16 cellular contexts compared by ENCODE assay signal in the genomic region with DNA sequence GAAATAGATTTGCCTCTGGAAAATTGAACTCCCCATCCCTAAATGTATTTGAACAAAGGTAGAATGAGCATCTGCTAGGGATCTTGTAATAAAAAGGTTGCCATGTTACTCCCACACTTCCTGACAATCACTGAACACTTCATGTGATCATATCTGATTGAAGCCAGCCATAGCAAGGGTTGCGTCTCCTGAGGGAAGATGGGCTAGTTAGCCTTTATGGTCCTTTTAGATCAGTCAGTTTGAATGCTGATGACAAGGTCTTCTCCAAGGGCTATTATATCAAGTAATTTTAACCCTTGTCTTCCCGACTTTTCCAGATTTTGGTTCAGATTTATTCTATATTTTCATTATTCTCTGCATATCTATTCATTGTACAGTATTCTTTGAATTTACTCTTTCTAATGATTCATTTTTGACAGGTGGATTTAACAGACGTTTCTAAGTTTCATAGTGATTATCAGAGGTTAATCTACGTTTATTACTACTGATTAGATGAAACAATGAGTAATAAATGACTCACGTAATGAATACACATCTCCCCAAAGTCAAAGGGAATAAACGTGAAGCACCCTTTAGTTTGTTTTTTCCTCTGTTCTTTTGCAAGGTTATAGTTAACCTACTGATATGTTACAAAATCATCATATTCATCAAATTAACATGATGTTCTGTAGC. TPM values are rescaled to one million over a fixed set of nuclear protein-coding genes. Genes with fewer than 3 reads are reported as not detected.
DNase-seq lines count a peak whose midpoint lies in the region; ATAC-seq and TF ChIP-seq lines count a peak whose summit lies in the region.
"Had no signal": no experiment of that assay in that cellular context is flagged by ENCODE, and none has a peak within 500 bp of the region (broad histone marks: within the 10 kb centered on the region; RNA-seq: fewer than 3 reads in every experiment).

No MANE protein-coding gene starts in this region.

- intact Hi-C loops in CD4-positive, alpha-beta T cell (cut with DNase I, micrococcal nuclease), result no loop called here

- H3K9me3 ChIP-seq in CD4-positive, alpha-beta T cell (ENCODE audit: control insufficient read depth, low read length), result no peaks in the 10 kb centered on the region
- H3K9me3 ChIP-seq: Peyer's patch, sigmoid colon had no signal

- H3K4me1 Mint-ChIP-seq in CD4-positive, alpha-beta T cell (ENCODE audit: low read depth), result peaks cover 23% of the 10 kb centered on the region
- H3K4me1 Mint-ChIP-seq in activated naive CD8-positive, alpha-beta T cell treated with anti-CD3 and anti-CD28 coated beads, Interleukin-2, amount 50 U/mL, for 24 hours, result peaks cover 35% of the 10 kb centered on the region

- POLR2A ChIA-PET in CD4-positive, alpha-beta T cell (lab: Charles Lee), result no interaction called here
- POLR2A ChIA-PET in HEK293T (lab: Yijun Ruan, JAX), result no interaction called here

- no peak overlapping the region for H3K4me3 Mint-ChIP-seq in CD4-positive, alpha-beta T cell
- no peak overlapping the region for H3K4me3 Mint-ChIP-seq in activated naive CD8-positive, alpha-beta T cell treated with anti-CD3 and anti-CD28 coated beads, Interleukin-2, amount 50 U/mL, for 24 hours
- H3K4me3 Mint-ChIP-seq: brain had no signal

- CTCF ChIA-PET in CD4-positive, alpha-beta T cell (lab: Charles Lee), result no interaction called here
- CTCF ChIA-PET in HEK293T (lab: Yijun Ruan, JAX), result no interaction called here

- no peak overlapping the region for H3K27ac ChIP-seq in CD4-positive, alpha-beta T cell (ENCODE audit: low read depth, low read length)
- H3K27ac ChIP-seq: C4-2B, Peyer's patch, sigmoid colon had no signal

- no peaks in the 10 kb centered on the region for H3K27me3 ChIP-seq in CD4-positive, alpha-beta T cell (ENCODE audit: control insufficient read depth, insufficient read depth, low read length)
- H3K27me3 ChIP-seq: Peyer's patch, sigmoid colon had no signal

- ATAC-seq in CD4-positive, alpha-beta T cell (ENCODE audit: poor library complexity), result no peak
- ATAC-seq in HG02678 (IDR thresholded peaks at IDR 0.05; ENCODE audit: unreplicated experiment) (peak; percentile 35), esophagus mucosa (no peak), GM21825 (IDR thresholded peaks at IDR 0.05; ENCODE audit: unreplicated experiment) (no peak)
- no peak for ATAC-seq in activated naive CD8-positive, alpha-beta T cell treated with anti-CD3 and anti-CD28 coated beads, Interleukin-2, amount 50 U/mL, for 24 hours

- no peak for TF ChIP-seq CTCF in CD4-positive, alpha-beta T cell (IDR thresholded peaks at IDR 0.05)

- no peaks in the 10 kb centered on the region for H3K27me3 Mint-ChIP-seq in CD4-positive, alpha-beta T cell
- no peaks in the 10 kb centered on the region for H3K27me3 Mint-ChIP-seq in activated naive CD8-positive, alpha-beta T cell treated with anti-CD3 and anti-CD28 coated beads, Interleukin-2, amount 50 U/mL, for 24 hours
- H3K27me3 Mint-ChIP-seq: brain had no signal

- peaks cover 83% of the 10 kb centered on the region for H3K36me3 Mint-ChIP-seq in CD4-positive, alpha-beta T cell (ENCODE audit: low read depth)
- peaks cover 42% of the 10 kb centered on the region for H3K36me3 Mint-ChIP-seq in activated naive CD8-positive, alpha-beta T cell treated with anti-CD3 and anti-CD28 coated beads, Interleukin-2, amount 50 U/mL, for 24 hours (ENCODE audit: low read depth)

- H3K27ac Mint-ChIP-seq in CD4-positive, alpha-beta T cell, result peak overlapping the region; percentile 39
- peak overlapping the region; percentile 16 for H3K27ac Mint-ChIP-seq in activated naive CD8-positive, alpha-beta T cell treated with anti-CD3 and anti-CD28 coated beads, Interleukin-2, amount 50 U/mL, for 24 hours

- no peak for DNase-seq in CD4-positive, alpha-beta T cell
- peak; percentile 30 for DNase-seq in DMS153 treated with DMSO at 0.1 percent for 48 hours (lab: John Stamatoyannopoulos, UW; ENCODE audit: unreplicated experiment)
- no peak for DNase-seq in activated naive CD8-positive, alpha-beta T cell treated with anti-CD3 and anti-CD28 coated beads, Interleukin-2, amount 50 U/mL, for 24 hours
- DNase-seq in HEK293T (ENCODE audit: extremely low spot score), result no peak
- DNase-seq: activated CD4-positive, alpha-beta T cell treated with anti-CD3 and anti-CD28 coated beads for 4 hours; foreskin melanocyte; NCI-H1436; NCI-H524; Peyer's patch; sigmoid colon; stimulated activated naive CD4-positive, alpha-beta T cell had no signal

- H3K9me3 Mint-ChIP-seq in CD4-positive, alpha-beta T cell, result no peaks in the 10 kb centered on the region
- H3K9me3 Mint-ChIP-seq in activated naive CD8-positive, alpha-beta T cell treated with anti-CD3 and anti-CD28 coated beads, Interleukin-2, amount 50 U/mL, for 24 hours, result no peaks in the 10 kb centered on the region
- H3K9me3 Mint-ChIP-seq: brain had no signal

TF ChIP-seq in HEK293T, 16 proteins besides CTCF, POLR2A, EP300 and RAD21:
- TF ChIP-seq LEF1 (IDR thresholded peaks at IDR 0.05; ENCODE audit: borderline replicate concordance) (no peak), FOXM1 (IDR thresholded peaks at IDR 0.05; ENCODE audit: borderline replicate concordance) (no peak), ZNF384 (IDR thresholded peaks at IDR 0.05) (no peak), BHLHE40 (IDR thresholded peaks at IDR 0.05; ENCODE audit: borderline replicate concordance) (no peak), TARDBP (IDR thresholded peaks at IDR 0.05) (no peak), L3MBTL2 (conservative IDR thresholded peaks at IDR 0.05) (no peak), ELF4 (IDR thresholded peaks at IDR 0.05) (no peak), ARNT (IDR thresholded peaks at IDR 0.05) (no peak), FOXA1 (IDR thresholded peaks at IDR 0.05) (no peak)
- TF ChIP-seq, protein P1, sequence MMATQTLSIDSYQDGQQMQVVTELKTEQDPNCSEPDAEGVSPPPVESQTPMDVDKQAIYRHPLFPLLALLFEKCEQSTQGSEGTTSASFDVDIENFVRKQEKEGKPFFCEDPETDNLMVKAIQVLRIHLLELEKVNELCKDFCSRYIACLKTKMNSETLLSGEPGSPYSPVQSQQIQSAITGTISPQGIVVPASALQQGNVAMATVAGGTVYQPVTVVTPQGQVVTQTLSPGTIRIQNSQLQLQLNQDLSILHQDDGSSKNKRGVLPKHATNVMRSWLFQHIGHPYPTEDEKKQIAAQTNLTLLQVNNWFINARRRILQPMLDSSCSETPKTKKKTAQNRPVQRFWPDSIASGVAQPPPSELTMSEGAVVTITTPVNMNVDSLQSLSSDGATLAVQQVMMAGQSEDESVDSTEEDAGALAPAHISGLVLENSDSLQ (IDR thresholded peaks at IDR 0.05), result no peak

RNA-seq across cellular contexts. Expression of a gene that starts 28.1 kb away (rescaled TPM):
- 10 to 100 TPM; 59.4 to 60.9 TPM for total RNA-seq in CD4-positive, alpha-beta T cell
- total RNA-seq in esophagus mucosa, result 4.9 TPM

Comparison
In these comparisons a context has a peak if more than half of its experiments do, and no peak if none do; other contexts are left out.
1. RNA of a gene that starts 28.1 kb away (total RNA-seq): 59.4 to 60.9 TPM in CD4-positive, alpha-beta T cell; 4.9 TPM in esophagus mucosa (single experiment); every median in the first group is over 10 times any median in the second.